Comparison of ENCODE assay signal across 25 cellular contexts in the genomic region with DNA sequence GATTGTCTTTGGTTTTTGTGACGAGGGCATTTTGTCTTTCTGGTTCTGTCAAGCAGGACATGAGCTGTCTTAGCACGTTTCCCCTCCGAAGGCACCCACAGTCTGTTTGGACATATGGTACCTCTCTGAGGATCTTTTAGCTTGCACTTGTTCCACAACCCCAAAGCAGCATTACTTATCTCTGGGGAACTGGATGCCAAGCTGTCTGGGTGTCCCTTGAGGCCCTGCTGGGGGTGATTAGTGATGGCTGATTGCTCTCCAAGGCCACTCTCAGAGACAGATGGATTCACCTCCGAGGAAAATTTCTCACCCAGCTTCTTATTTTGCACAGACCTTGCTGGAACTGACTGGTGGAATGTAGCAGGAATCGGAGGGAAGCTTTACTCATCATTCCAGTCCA.
"Had no signal": no experiment of that assay in that cellular context is flagged by ENCODE, and none has a peak within 500 bp of the region (broad histone marks: within the 10 kb centered on the region; RNA-seq: fewer than 3 reads in every experiment).

No MANE protein-coding gene starts in this region.

- H3K4me3 ChIP-seq: PC-9 had no signal

- H3K27ac ChIP-seq: brain microvascular endothelial cell, KMS-11, PC-9, RWPE1 had no signal

- FAIRE-seq: RCC 7860 had no signal

- DNase-seq: activated CD4-positive, alpha-beta T cell treated with anti-CD3 and anti-CD28 coated beads, Interleukin-2, amount 10 ng/mL, durations not matched to agents 24 days and 14 days; activated CD4-positive, alpha-beta T cell treated with anti-CD3 and anti-CD28 coated beads, Interleukin-2, amount 50 U/mL, for 4 hours; activated CD8-positive, alpha-beta memory T cell treated with anti-CD3 and anti-CD28 coated beads, Interleukin-2, amount 50 U/mL, for 4 hours; activated CD8-positive, alpha-beta T cell treated with anti-CD3 and anti-CD28 coated beads, Interleukin-2, amount 10 ng/mL, durations not matched to agents 7 days and 5 days; activated effector memory CD4-positive, alpha-beta T cell treated with Interleukin-2 at 50 U/mL for 16 hours; activated naive CD4-positive, alpha-beta T cell treated with anti-CD3 and anti-CD28 coated beads, Interleukin-2, amount 10 ng/mL, durations not matched to agents 7 days and 5 days; activated naive CD8-positive, alpha-beta T cell treated with anti-CD3 and anti-CD28 coated beads, Interleukin-2, amount 50 U/mL, for 24 hours; activated T-cell treated with anti-CD3 and anti-CD28 coated beads for 4 hours; activated T-cell treated with anti-CD3 and anti-CD28 coated beads, Interleukin-2, amount 50 U/mL, for 4 hours; aorta; brain microvascular endothelial cell; MM.1S; NCI-H1092 treated with DMSO at 0.1 percent for 48 hours; NCI-H1417 treated with DMSO at 0.1 percent for 48 hours; NCI-H187 treated with DMSO at 0.1 percent for 48 hours; NCI-H2081; NCI-H345; NCI-H526 treated with DMSO at 0.1 percent for 48 hours; NK-92 treated with Interleukin-12 subunit alpha and Interleukin-12 subunit beta, amount 100 ng/mL, for 24 hours; PC-9; Right ventricle myocardium superior; T1000 had no signal

- H3K36me3 ChIP-seq: brain microvascular endothelial cell had no signal

- ATAC-seq: activated CD8-positive, alpha-beta T cell treated with anti-CD3 and anti-CD28 coated beads, Interleukin-2, amount 10 ng/mL, durations not matched to agents 7 days and 5 days; activated naive CD8-positive, alpha-beta T cell treated with anti-CD3 and anti-CD28 coated beads, Interleukin-2, amount 50 U/mL, for 24 hours; activated T-cell treated with anti-CD3 and anti-CD28 coated beads, Interleukin-2, amount 50 U/mL, for 4 hours had no signal

- H3K27me3 ChIP-seq: brain microvascular endothelial cell had no signal
